In genomic region chr6:29632789-29633531, GRCh38 we compare ENCODE assay signal across 1 cellular context.
TF ChIP-seq lines count a peak whose summit lies in the region.

Gene GABBR1, minus strand, starts transcription at chr6:29633183. Its CDS starts 798 bp downstream, at chr6:29632385.

TF ChIP-seq in WTC11, 78 proteins besides CTCF, POLR2A, EP300 and RAD21 (continued from another document):
- TF ChIP-seq, protein P1, sequence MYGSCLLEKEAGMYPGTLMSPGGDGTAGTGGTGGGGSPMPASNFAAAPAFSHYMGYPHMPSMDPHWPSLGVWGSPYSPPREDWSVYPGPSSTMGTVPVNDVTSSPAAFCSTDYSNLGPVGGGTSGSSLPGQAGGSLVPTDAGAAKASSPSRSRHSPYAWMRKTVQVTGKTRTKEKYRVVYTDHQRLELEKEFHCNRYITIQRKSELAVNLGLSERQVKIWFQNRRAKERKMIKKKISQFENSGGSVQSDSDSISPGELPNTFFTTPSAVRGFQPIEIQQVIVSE (CRISPR knock-in tag; IDR thresholded peaks at IDR 0.05; ENCODE audit: borderline replicate concordance) = no peak
- TF ChIP-seq ZNF671 (CRISPR knock-in tag; IDR thresholded peaks at IDR 0.05) (no peak), TEAD4 (CRISPR knock-in tag; IDR thresholded peaks at IDR 0.05) (no peak), ETV6 (CRISPR knock-in tag; IDR thresholded peaks at IDR 0.05) (peak; percentile 89), ZNF263 (CRISPR knock-in tag; IDR thresholded peaks at IDR 0.05; ENCODE audit: low read depth) (peak; percentile 86), GABPB1 (CRISPR knock-in tag; IDR thresholded peaks at IDR 0.05) (no peak), TP53 (CRISPR knock-in tag; IDR thresholded peaks at IDR 0.05) (0 out of 2 replicates have a peak, but pooled peaks have one; percentile 56), IRF2 (CRISPR knock-in tag; IDR thresholded peaks at IDR 0.05; ENCODE audit: borderline replicate concordance, low read depth) (no peak)
- TF ChIP-seq, protein P2, sequence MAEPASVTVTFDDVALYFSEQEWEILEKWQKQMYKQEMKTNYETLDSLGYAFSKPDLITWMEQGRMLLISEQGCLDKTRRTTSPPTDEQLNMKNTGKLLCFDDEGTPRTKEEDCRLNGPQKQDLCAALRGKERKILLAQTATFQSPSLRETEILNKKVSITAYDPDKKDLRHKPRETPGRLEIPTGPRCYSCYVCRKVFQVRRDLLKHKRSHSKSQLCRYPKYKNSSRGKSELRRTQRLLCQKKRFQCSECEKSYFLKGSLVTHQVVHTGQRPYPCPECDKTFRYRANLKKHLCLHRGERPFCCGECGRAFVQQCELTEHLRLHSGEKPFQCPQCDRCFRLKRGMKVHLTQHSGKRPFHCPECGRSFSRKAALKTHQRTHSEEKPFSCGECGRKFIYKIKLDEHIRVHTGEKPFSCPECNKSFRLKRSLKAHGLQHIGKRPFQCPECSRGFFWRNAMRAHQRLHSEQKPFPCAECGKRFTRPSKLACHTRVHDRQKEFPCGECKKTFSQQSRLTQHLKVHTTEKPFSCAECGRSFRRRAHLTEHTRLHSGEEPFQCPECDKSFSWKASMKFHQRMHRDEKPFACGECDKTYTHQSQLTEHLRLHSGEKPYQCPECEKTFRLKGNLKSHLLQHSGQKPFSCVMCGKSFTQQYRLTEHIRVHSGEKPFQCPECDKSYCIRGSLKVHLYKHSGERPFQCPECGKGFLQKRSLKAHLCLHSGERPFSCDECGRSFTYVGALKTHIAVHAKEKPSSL (CRISPR knock-in tag; conservative IDR thresholded peaks at IDR 0.05) = no peak
